8 cellular contexts compared by ENCODE assay signal in genomic region chr11:46332568-46333128, GRCh38. TPM values are rescaled to one million over a fixed set of nuclear protein-coding genes. Genes with fewer than 3 reads are reported as not detected.
DNase-seq lines count a peak whose midpoint lies in the region; ATAC-seq, FAIRE-seq and TF ChIP-seq lines count a peak whose summit lies in the region.

No MANE protein-coding gene starts in this region.

- no peak for FAIRE-seq in RCC 7860 (lab: Jason Lieb, UNC)

- peaks cover 23% of the 10 kb centered on the region for H3K27me3 ChIP-seq in ectodermal cell (ENCODE audit: control insufficient read depth, insufficient read depth, low read length, poor library complexity, severe bottlenecking)

- H3K27me3 Mint-ChIP-seq in T-helper 17 cell (no peaks in the 10 kb centered on the region), neural crest cell (ENCODE audit: low read depth) (peaks cover 61% of the 10 kb centered on the region)

- H3K9me3 Mint-ChIP-seq in neural crest cell = no peaks in the 10 kb centered on the region

- H3K4me1 ChIP-seq in ectodermal cell (ENCODE audit: control insufficient read depth, insufficient read depth, low read length) = peaks cover 58% of the 10 kb centered on the region

- no peak for TF ChIP-seq CTCF in neural crest cell (conservative IDR thresholded peaks at IDR 0.05)

- peak overlapping the region; percentile 94 for H3K27ac Mint-ChIP-seq in T-helper 17 cell
- no peak overlapping the region for H3K27ac Mint-ChIP-seq in neural crest cell (ENCODE audit: unreplicated experiment)

- no peaks in the 10 kb centered on the region for H3K36me3 ChIP-seq in ectodermal cell (ENCODE audit: control insufficient read depth, insufficient read depth, low read length)

- DNase-seq in D341Med (ENCODE audit: low spot score) (peak; percentile 73), T-helper 17 cell (no peak), neural crest cell (ENCODE audit: low read depth, low spot score) (no peak), RCC 7860 (ENCODE audit: low spot score) (no peak), NCI-H187 (lab: John Stamatoyannopoulos, UW) (no peak), SW 1271 (lab: John Stamatoyannopoulos, UW) (no peak)
- DNase-seq in effector CD8-positive, alpha-beta T cell (lab: John Stamatoyannopoulos, UW) = no peak

- H3K9me3 ChIP-seq in T-helper 17 cell (ENCODE audit: control insufficient read depth, low read length, poor library complexity, severe bottlenecking) (no peaks in the 10 kb centered on the region), ectodermal cell (ENCODE audit: control insufficient read depth, low read length) (no peaks in the 10 kb centered on the region)

- ATAC-seq in T-helper 17 cell = peak; percentile 24

- H3K4me1 Mint-ChIP-seq in T-helper 17 cell = peaks cover 39% of the 10 kb centered on the region
- peaks cover 29% of the 10 kb centered on the region for H3K4me1 Mint-ChIP-seq in neural crest cell

- 1% methylated on average over 60 of the region's 60 CpGs for WGBS in ectodermal cell, 2 experiments

- H3K36me3 Mint-ChIP-seq in T-helper 17 cell (ENCODE audit: low read depth) (no peaks in the 10 kb centered on the region), neural crest cell (ENCODE audit: low read depth) (no peaks in the 10 kb centered on the region)

- H3K4me3 Mint-ChIP-seq in T-helper 17 cell (peak overlapping the region; percentile 88), neural crest cell (peak overlapping the region; percentile 62)

- no peak overlapping the region for H3K27ac ChIP-seq in ectodermal cell (ENCODE audit: insufficient read depth, low read depth, low read length, poor library complexity, severe bottlenecking)

- peak overlapping the region; percentile 52 for H3K4me3 ChIP-seq in ectodermal cell (ENCODE audit: insufficient read depth, low read depth, low read length)

RNA-seq across cellular contexts. Expression of gene DGKZ, which starts 14.6 kb away (rescaled TPM):
- total RNA-seq in T-helper 17 cell = 100 to 1,000 TPM; 194 to 196 TPM
- polyA plus RNA-seq in ectodermal cell (2013, experiment 1 of 4) = 63.3 TPM
- 58.2 TPM for polyA plus RNA-seq in ectodermal cell (2013, experiment 2 of 4)
- polyA plus RNA-seq in ectodermal cell (2013, experiment 3 of 4) = 50.1 TPM
- polyA plus RNA-seq in ectodermal cell (2013, experiment 4 of 4) = 49.5 TPM
- total RNA-seq in neural crest cell = 54.4 and 60.1 TPM in 2 replicates

RNA-seq across cellular contexts. Expression of gene MDK, which starts 48.8 kb away (rescaled TPM):
- total RNA-seq in T-helper 17 cell (1 to 10 TPM; 2.6 to 3.7 TPM), neural crest cell (781 and 821 TPM in 2 replicates)
- 1,267 TPM for polyA plus RNA-seq in ectodermal cell (2013, experiment 1 of 4)
- polyA plus RNA-seq in ectodermal cell (2013, experiment 2 of 4) = 1,149 TPM
- polyA plus RNA-seq in ectodermal cell (2013, experiment 3 of 4) = 1,440 TPM
- polyA plus RNA-seq in ectodermal cell (2013, experiment 4 of 4) = 1,571 TPM

RNA-seq across cellular contexts. Expression of gene CREB3L1, which starts 55.2 kb away (rescaled TPM):
- not detected for total RNA-seq in T-helper 17 cell
- 7.6 TPM for polyA plus RNA-seq in ectodermal cell (2013, experiment 1 of 4)
- polyA plus RNA-seq in ectodermal cell (2013, experiment 2 of 4) = 5.4 TPM
- polyA plus RNA-seq in ectodermal cell (2013, experiment 3 of 4) = 6.8 TPM
- polyA plus RNA-seq in ectodermal cell (2013, experiment 4 of 4) = 7.0 TPM
- 0.71 and 0.75 TPM in 2 replicates for total RNA-seq in neural crest cell

RNA-seq across cellular contexts. Expression of gene CHRM4, which starts 58.9 kb away (rescaled TPM):
- total RNA-seq in T-helper 17 cell = 1 to 10 TPM; 4.3 to 4.8 TPM
- 1.6 TPM for polyA plus RNA-seq in ectodermal cell (2013, experiment 1 of 4)
- 3.8 TPM for polyA plus RNA-seq in ectodermal cell (2013, experiment 2 of 4)
- 1.2 TPM for polyA plus RNA-seq in ectodermal cell (2013, experiment 3 of 4)
- polyA plus RNA-seq in ectodermal cell (2013, experiment 4 of 4) = 1.7 TPM
- total RNA-seq in neural crest cell = 0.37 and 0.39 TPM in 2 replicates

Comparison
In these comparisons a context has a peak if more than half of its experiments do, and no peak if none do; other contexts are left out.
1. RNA of gene MDK, which starts 48.8 kb away (total RNA-seq): 781 to 821 TPM in neural crest cell; 2.6 to 3.7 TPM in T-helper 17 cell; every median in the first group is over 100 times any median in the second.